8 cellular contexts compared by ENCODE assay signal in the genomic region with DNA sequence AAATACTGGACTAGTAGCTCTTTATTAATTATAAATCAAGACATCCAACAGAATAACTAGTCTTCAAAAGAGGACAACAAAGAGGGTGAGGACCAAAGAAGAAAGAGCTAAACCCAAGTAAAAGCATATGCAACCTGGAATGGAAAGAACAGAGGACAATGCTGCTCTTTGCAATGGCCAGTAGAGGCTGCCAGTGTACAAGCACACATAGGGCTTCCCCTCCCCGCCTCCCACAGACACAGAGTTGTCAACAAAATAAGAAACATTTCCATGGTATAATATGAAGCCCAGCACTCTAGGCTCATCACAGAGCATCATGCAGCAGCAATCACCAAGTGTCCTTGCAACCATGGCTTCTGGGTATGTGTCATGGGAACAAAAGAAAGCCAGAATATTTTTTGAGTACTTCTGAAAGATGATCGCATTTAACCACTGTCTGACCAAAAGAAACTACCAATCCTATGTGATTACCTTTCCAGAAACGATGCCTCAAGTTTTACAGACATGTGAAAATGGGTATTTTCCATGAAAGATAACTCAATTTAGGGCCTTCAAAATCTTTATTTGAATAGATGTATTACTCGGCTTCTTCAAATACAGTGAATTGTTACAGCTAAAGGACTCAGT. TPM values are rescaled to one million over a fixed set of nuclear protein-coding genes. Genes with fewer than 3 reads are reported as not detected.
DNase-seq lines count a peak whose midpoint lies in the region; ATAC-seq and TF ChIP-seq lines count a peak whose summit lies in the region.

No MANE protein-coding gene starts in this region.

- CTCF ChIA-PET in activated CD8-positive, alpha-beta memory T cell treated with anti-CD3 and anti-CD28 coated beads, Interleukin-2, amount 10 ng/mL, durations not matched to agents 7 days and 5 days (lab: Charles Lee), result interaction anchor here (0.6 to 2.9 kb wide), 17 partner anchors 9 to 760 kb away, joined by 3 to 9 read pairs (median 3); partner anchors contain the start of gene RFX3
- CTCF ChIA-PET in naive thymus-derived CD4-positive, alpha-beta T cell (lab: Charles Lee), result interaction anchor here (0.6 to 1.0 kb wide), 9 partner anchors 9 to 402 kb away, joined by 3 to 6 read pairs (median 4); no protein-coding TSS in a partner anchor

- peaks cover 2% of the 10 kb centered on the region for H3K36me3 Mint-ChIP-seq in activated CD8-positive, alpha-beta memory T cell treated with anti-CD3 and anti-CD28 coated beads, Interleukin-2, amount 10 ng/mL, durations not matched to agents 7 days and 5 days
- peaks cover 0 to 8% (median 3%) of the 10 kb centered on the region in 5 donors for H3K36me3 Mint-ChIP-seq in naive thymus-derived CD4-positive, alpha-beta T cell
- peaks cover 10% of the 10 kb centered on the region for H3K36me3 Mint-ChIP-seq in stimulated activated naive CD8-positive, alpha-beta T cell treated with anti-CD3 and anti-CD28 coated beads, Interleukin-15, Interleukin-2, amounts not matched to agents 100 ng/mL and 50 ng/mL, for 24 hours (ENCODE audit: low read depth)

- H3K4me1 Mint-ChIP-seq in activated CD8-positive, alpha-beta memory T cell treated with anti-CD3 and anti-CD28 coated beads, Interleukin-2, amount 10 ng/mL, durations not matched to agents 7 days and 5 days, result peaks cover 4% of the 10 kb centered on the region
- H3K4me1 Mint-ChIP-seq in naive thymus-derived CD4-positive, alpha-beta T cell, result peaks cover 3 to 25% (median 4%) of the 10 kb centered on the region in 7 donors
- peaks cover 20% of the 10 kb centered on the region for H3K4me1 Mint-ChIP-seq in stimulated activated naive CD8-positive, alpha-beta T cell treated with anti-CD3 and anti-CD28 coated beads, Interleukin-15, Interleukin-2, amounts not matched to agents 100 ng/mL and 50 ng/mL, for 24 hours (ENCODE audit: low read depth)

- intact Hi-C loops in naive thymus-derived CD4-positive, alpha-beta T cell (cut with micrococcal nuclease), result loop anchor here (1.0 to 10.0 kb wide), 12 partner anchors 57 to 900 kb away; no protein-coding TSS in a partner anchor

- POLR2A ChIA-PET in naive thymus-derived CD4-positive, alpha-beta T cell (lab: Charles Lee), result interaction anchor here (2.6 kb wide), 1 partner anchor 59 kb away, joined by 17 read pairs; the partner anchor contains the start of gene RFX3

- ATAC-seq in GM19455 (IDR thresholded peaks at IDR 0.05; ENCODE audit: unreplicated experiment) (peak; percentile 95), HG03469 (IDR thresholded peaks at IDR 0.05; ENCODE audit: unreplicated experiment) (peak; percentile 91)
- peak; percentile 98 for ATAC-seq in activated CD8-positive, alpha-beta memory T cell treated with anti-CD3 and anti-CD28 coated beads, Interleukin-2, amount 10 ng/mL, durations not matched to agents 7 days and 5 days
- peak; percentile 98 for ATAC-seq in naive thymus-derived CD4-positive, alpha-beta T cell

- H3K4me3 ChIP-seq in epithelial cell of esophagus (ENCODE audit: low read length), result no peak overlapping the region
- H3K4me3 ChIP-seq in naive thymus-derived CD4-positive, alpha-beta T cell (ENCODE audit: low read length), result no peak overlapping the region

- no peaks in the 10 kb centered on the region for H3K36me3 ChIP-seq in naive thymus-derived CD4-positive, alpha-beta T cell (ENCODE audit: control insufficient read depth in 2 of 3, insufficient read depth in 3 of 3, low read length in 3 of 3)

- DNase-seq in COR-L47 (lab: John Stamatoyannopoulos, UW), result peak; percentile 79
- DNase-seq in NCI-H524 treated with DMSO at 0.1 percent for 48 hours (lab: John Stamatoyannopoulos, UW), result peak; percentile 6
- peak; percentile 72 for DNase-seq in activated CD8-positive, alpha-beta memory T cell treated with anti-CD3 and anti-CD28 coated beads, Interleukin-2, amount 10 ng/mL, durations not matched to agents 7 days and 5 days
- peak; percentile 81 for DNase-seq in epithelial cell of esophagus (ENCODE audit: low read depth)
- DNase-seq in naive thymus-derived CD4-positive, alpha-beta T cell, result peak; percentile 13 to 72 (median 53)

- no peak overlapping the region for H3K27ac Mint-ChIP-seq in activated CD8-positive, alpha-beta memory T cell treated with anti-CD3 and anti-CD28 coated beads, Interleukin-2, amount 10 ng/mL, durations not matched to agents 7 days and 5 days
- peak overlapping the region in 3 of 9 donors; percentile 40 to 65 (median 53) for H3K27ac Mint-ChIP-seq in naive thymus-derived CD4-positive, alpha-beta T cell
- H3K27ac Mint-ChIP-seq in stimulated activated naive CD8-positive, alpha-beta T cell treated with anti-CD3 and anti-CD28 coated beads, Interleukin-15, Interleukin-2, amounts not matched to agents 100 ng/mL and 50 ng/mL, for 24 hours, result peak overlapping the region; percentile 7

- no peaks in the 10 kb centered on the region for H3K27me3 Mint-ChIP-seq in activated CD8-positive, alpha-beta memory T cell treated with anti-CD3 and anti-CD28 coated beads, Interleukin-2, amount 10 ng/mL, durations not matched to agents 7 days and 5 days
- no peaks in the 10 kb centered on the region for H3K27me3 Mint-ChIP-seq in naive thymus-derived CD4-positive, alpha-beta T cell
- no peaks in the 10 kb centered on the region for H3K27me3 Mint-ChIP-seq in stimulated activated naive CD8-positive, alpha-beta T cell treated with anti-CD3 and anti-CD28 coated beads, Interleukin-15, Interleukin-2, amounts not matched to agents 100 ng/mL and 50 ng/mL, for 24 hours

- no peak overlapping the region for H3K27ac ChIP-seq in naive thymus-derived CD4-positive, alpha-beta T cell (ENCODE audit: low read depth, low read length)

- peaks cover 3 to 4% of the 10 kb centered on the region in 2 donors for H3K4me1 ChIP-seq in naive thymus-derived CD4-positive, alpha-beta T cell (ENCODE audit: control insufficient read depth in 2 of 2, insufficient read depth in 2 of 2, low read length in 2 of 2)

- H3K27me3 ChIP-seq in naive thymus-derived CD4-positive, alpha-beta T cell (ENCODE audit: control insufficient read depth in 2 of 2, insufficient read depth in 2 of 2, low read length in 2 of 2), result no peaks in the 10 kb centered on the region

- H3K9me3 Mint-ChIP-seq in activated CD8-positive, alpha-beta memory T cell treated with anti-CD3 and anti-CD28 coated beads, Interleukin-2, amount 10 ng/mL, durations not matched to agents 7 days and 5 days (ENCODE audit: low read depth), result no peaks in the 10 kb centered on the region
- no peaks in the 10 kb centered on the region for H3K9me3 Mint-ChIP-seq in naive thymus-derived CD4-positive, alpha-beta T cell
- no peaks in the 10 kb centered on the region for H3K9me3 Mint-ChIP-seq in stimulated activated naive CD8-positive, alpha-beta T cell treated with anti-CD3 and anti-CD28 coated beads, Interleukin-15, Interleukin-2, amounts not matched to agents 100 ng/mL and 50 ng/mL, for 24 hours

- H3K4me3 Mint-ChIP-seq in activated CD8-positive, alpha-beta memory T cell treated with anti-CD3 and anti-CD28 coated beads, Interleukin-2, amount 10 ng/mL, durations not matched to agents 7 days and 5 days, result no peak overlapping the region
- H3K4me3 Mint-ChIP-seq in naive thymus-derived CD4-positive, alpha-beta T cell, result peak overlapping the region in 1 of 10 donors; percentile 39
- no peak overlapping the region for H3K4me3 Mint-ChIP-seq in stimulated activated naive CD8-positive, alpha-beta T cell treated with anti-CD3 and anti-CD28 coated beads, Interleukin-15, Interleukin-2, amounts not matched to agents 100 ng/mL and 50 ng/mL, for 24 hours

- TF ChIP-seq CTCF in epithelial cell of esophagus (IDR thresholded peaks at IDR 0.05; ENCODE audit: insufficient read depth, low read depth, low read length, missing control alignments), result peak; percentile 100

- H3K9me3 ChIP-seq in naive thymus-derived CD4-positive, alpha-beta T cell (ENCODE audit: control insufficient read depth in 2 of 3, low read length in 3 of 3), result no peaks in the 10 kb centered on the region

RNA-seq across cellular contexts. Expression of gene RFX3, which starts 58.1 kb away (rescaled TPM):
- total RNA-seq in activated CD8-positive, alpha-beta memory T cell treated with anti-CD3 and anti-CD28 coated beads, Interleukin-2, amount 10 ng/mL, durations not matched to agents 7 days and 5 days, result 10 to 100 TPM in 1 of 2 experiments, 1 to 10 TPM in 1; 9.1 to 11.5 TPM
- 10 to 100 TPM; 12.8 to 31.7 (median 28.4) TPM for total RNA-seq in naive thymus-derived CD4-positive, alpha-beta T cell
- 1 to 10 TPM; 6.2 TPM for polyA plus RNA-seq in naive thymus-derived CD4-positive, alpha-beta T cell

Comparison
In these comparisons a context has a peak if more than half of its experiments do, and no peak if none do; other contexts are left out.
1. DNase-seq: peak in every context shown above with its lines; median percentile 81 in epithelial cell of esophagus; 79 in COR-L47; 72 in activated CD8-positive, alpha-beta memory T cell treated with anti-CD3 and anti-CD28 coated beads, Interleukin-2, amount 10 ng/mL, durations not matched to agents 7 days and 5 days; 53 in naive thymus-derived CD4-positive, alpha-beta T cell; 6 in NCI-H524 treated with DMSO at 0.1 percent for 48 hours.